ENCODE assay signal across 26 cellular contexts in the genomic region with DNA sequence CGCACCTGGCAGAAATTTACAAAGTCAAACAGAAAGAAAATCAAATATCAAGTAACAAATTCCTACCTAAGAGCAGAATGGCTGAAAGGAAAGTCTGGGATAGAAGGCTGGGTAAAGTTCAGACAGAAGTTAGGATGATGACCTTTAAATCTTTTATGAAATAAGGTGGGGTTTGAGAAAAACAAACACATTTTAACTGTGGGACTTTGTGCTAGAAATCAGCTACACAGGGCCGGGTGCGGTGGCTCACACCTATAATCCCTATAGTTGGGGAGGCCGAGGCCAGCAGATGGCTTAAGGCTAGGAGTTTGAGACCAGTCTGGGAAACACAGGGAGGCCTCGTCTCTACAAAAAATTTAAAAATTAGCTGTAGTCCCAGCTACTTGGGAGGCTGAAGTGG.
"Had no signal": no experiment of that assay in that cellular context is flagged by ENCODE, and none has a peak within 500 bp of the region (broad histone marks: within the 10 kb centered on the region; RNA-seq: fewer than 3 reads in every experiment).

No MANE protein-coding gene starts in this region.

- H3K4me1 Mint-ChIP-seq: activated naive CD8-positive, alpha-beta T cell treated with anti-CD3 and anti-CD28 coated beads, Interleukin-2, amount 50 U/mL, for 24 hours; central memory CD8-positive, alpha-beta T cell; neural progenitor cell; WTC11 had no signal

- DNase-seq: activated CD4-positive, alpha-beta T cell treated with anti-CD3 and anti-CD28 coated beads for 1 hour; activated CD4-positive, alpha-beta T cell treated with anti-CD3 and anti-CD28 coated beads, Interleukin-2, amount 50 U/mL, for 1 hour; activated CD8-positive, alpha-beta T cell treated with anti-CD3 and anti-CD28 coated beads for 36 hours; activated naive CD8-positive, alpha-beta T cell treated with anti-CD3 and anti-CD28 coated beads, Interleukin-2, amount 50 U/mL, for 24 hours; activated T-cell treated with anti-CD3 and anti-CD28 coated beads, Interleukin-2, amount 50 U/mL, for 4 hours; dermis blood vessel endothelial cell; effector CD8-positive, alpha-beta T cell; esophagus squamous epithelium; hippocampal formation; kidney; naive thymus-derived CD8-positive, alpha-beta T cell; occipital lobe; stimulated activated CD4-positive, alpha-beta T cell treated with anti-CD3 and anti-CD28 coated beads, Interleukin-4, amount 100 ng/mL, for 1 hour; stimulated activated naive CD8-positive, alpha-beta T cell treated with anti-CD3 and anti-CD28 coated beads, Interleukin-15, amount 100 ng/mL, for 72 hours; substantia nigra; T-helper 2 cell had no signal

- H3K27me3 Mint-ChIP-seq: activated CD8-positive, alpha-beta T cell treated with anti-CD3 and anti-CD28 coated beads for 36 hours; activated naive CD4-positive, alpha-beta T cell treated with anti-CD3 and anti-CD28 coated beads, Interleukin-2, amount 50 U/mL, for 24 hours; activated naive CD8-positive, alpha-beta T cell treated with anti-CD3 and anti-CD28 coated beads, Interleukin-2, amount 50 U/mL, for 24 hours; central memory CD8-positive, alpha-beta T cell; naive thymus-derived CD8-positive, alpha-beta T cell; stimulated activated naive CD8-positive, alpha-beta T cell treated with anti-CD3 and anti-CD28 coated beads, Interleukin-15, amount 100 ng/mL, for 72 hours had no signal

- H3K9me3 Mint-ChIP-seq: activated CD8-positive, alpha-beta T cell treated with anti-CD3 and anti-CD28 coated beads for 36 hours; activated naive CD4-positive, alpha-beta T cell treated with anti-CD3 and anti-CD28 coated beads, Interleukin-2, amount 50 U/mL, for 24 hours; activated naive CD8-positive, alpha-beta T cell treated with anti-CD3 and anti-CD28 coated beads, Interleukin-2, amount 50 U/mL, for 24 hours; activated T-cell treated with anti-CD3 and anti-CD28 coated beads, Interleukin-2, amount 50 U/mL, for 4 hours; activated T-helper 2 cell treated with anti-CD3 and anti-CD28 coated beads, Interferon-gamma antibody, Interleukin-2, Interleukin-4, amounts not matched to agents 10 μg/mL and 5 μg/mL and 100 μg/mL, durations not matched to agents 14 hours and 24 hours and 36 hours; central memory CD8-positive, alpha-beta T cell; naive thymus-derived CD8-positive, alpha-beta T cell; neural progenitor cell; stimulated activated naive CD8-positive, alpha-beta T cell treated with anti-CD3 and anti-CD28 coated beads, Interleukin-15, amount 100 ng/mL, for 72 hours; WTC11 had no signal

- H3K4me1 ChIP-seq: neural progenitor cell had no signal

- H3K36me3 ChIP-seq: breast epithelium, neural progenitor cell had no signal

- ATAC-seq: activated CD8-positive, alpha-beta T cell treated with anti-CD3 and anti-CD28 coated beads for 36 hours; activated naive CD8-positive, alpha-beta T cell treated with anti-CD3 and anti-CD28 coated beads, Interleukin-2, amount 50 U/mL, for 24 hours; activated T-cell treated with anti-CD3 and anti-CD28 coated beads, Interleukin-2, amount 50 U/mL, for 4 hours; naive thymus-derived CD8-positive, alpha-beta T cell; right cardiac atrium; stimulated activated naive CD8-positive, alpha-beta T cell treated with anti-CD3 and anti-CD28 coated beads, Interleukin-15, amount 100 ng/mL, for 72 hours; WTC11 had no signal

- H3K9me3 ChIP-seq: breast epithelium, esophagus squamous epithelium had no signal

- H3K27ac ChIP-seq: breast epithelium, epithelial cell of prostate, esophagus squamous epithelium, neural progenitor cell, parathyroid adenoma had no signal

- H3K27me3 ChIP-seq: breast epithelium, esophagus squamous epithelium, neural progenitor cell had no signal

- H3K27ac Mint-ChIP-seq: activated CD8-positive, alpha-beta T cell treated with anti-CD3 and anti-CD28 coated beads for 36 hours; activated naive CD4-positive, alpha-beta T cell treated with anti-CD3 and anti-CD28 coated beads, Interleukin-2, amount 50 U/mL, for 24 hours; activated naive CD8-positive, alpha-beta T cell treated with anti-CD3 and anti-CD28 coated beads, Interleukin-2, amount 50 U/mL, for 24 hours; activated T-helper 2 cell treated with anti-CD3 and anti-CD28 coated beads, Interferon-gamma antibody, Interleukin-2, Interleukin-4, amounts not matched to agents 10 μg/mL and 5 μg/mL and 100 μg/mL, durations not matched to agents 14 hours and 24 hours and 36 hours; neural progenitor cell; WTC11 had no signal

- H3K4me3 ChIP-seq: breast epithelium, esophagus squamous epithelium, lung, neural progenitor cell had no signal

- H3K4me3 Mint-ChIP-seq: activated CD8-positive, alpha-beta T cell treated with anti-CD3 and anti-CD28 coated beads for 36 hours; activated naive CD4-positive, alpha-beta T cell treated with anti-CD3 and anti-CD28 coated beads, Interleukin-2, amount 50 U/mL, for 24 hours; activated naive CD8-positive, alpha-beta T cell treated with anti-CD3 and anti-CD28 coated beads, Interleukin-2, amount 50 U/mL, for 24 hours; activated T-cell treated with anti-CD3 and anti-CD28 coated beads, Interleukin-2, amount 50 U/mL, for 4 hours; central memory CD8-positive, alpha-beta T cell; naive thymus-derived CD8-positive, alpha-beta T cell; neural progenitor cell; stimulated activated naive CD8-positive, alpha-beta T cell treated with anti-CD3 and anti-CD28 coated beads, Interleukin-15, amount 100 ng/mL, for 72 hours; WTC11 had no signal
